Comparison of ENCODE assay signal across 8 cellular contexts in genomic region chr10:102675151-102675886, GRCh38. TPM values are rescaled to one million over a fixed set of nuclear protein-coding genes. Genes with fewer than 3 reads are reported as not detected.
DNase-seq lines count a peak whose midpoint lies in the region; ATAC-seq and TF ChIP-seq lines count a peak whose summit lies in the region.

No MANE protein-coding gene starts in this region.

- no peaks in the 10 kb centered on the region for H3K27me3 ChIP-seq in tibial nerve

- no peak for DNase-seq in activated naive CD4-positive, alpha-beta T cell treated with anti-CD3 and anti-CD28 coated beads, Interleukin-2, amount 50 U/mL, for 72 hours (ENCODE audit: low spot score in 2 of 2)
- no peak for DNase-seq in mesothelial cell of epicardium (ENCODE audit: low spot score in 2 of 2, unreplicated experiment in 2 of 2)
- no peak for DNase-seq in tibial nerve (ENCODE audit: low spot score in 2 of 2)
- DNase-seq in EL = no peak
- DNase-seq in NCI-H524 (lab: John Stamatoyannopoulos, UW) = no peak

- H3K27ac ChIP-seq in angular gyrus (ENCODE audit: low read depth, low read length) (peak overlapping the region; percentile 94), tibial nerve (peak overlapping the region; percentile 55 to 94 (median 81))

- no peak for TF ChIP-seq POLR2A in tibial nerve (IDR thresholded peaks at IDR 0.05)

- no peak for ATAC-seq in activated naive CD4-positive, alpha-beta T cell treated with anti-CD3 and anti-CD28 coated beads, Interleukin-2, amount 50 U/mL, for 72 hours
- no peak for ATAC-seq in HG02840 (IDR thresholded peaks at IDR 0.05; ENCODE audit: low FRiP score, unreplicated experiment)

- H3K9me3 ChIP-seq in tibial nerve = no peaks in the 10 kb centered on the region

- TF ChIP-seq EP300 in tibial nerve (IDR thresholded peaks at IDR 0.05) = no peak

- H3K4me1 Mint-ChIP-seq in activated naive CD4-positive, alpha-beta T cell treated with anti-CD3 and anti-CD28 coated beads, Interleukin-2, amount 50 U/mL, for 24 hours = peaks cover 61% of the 10 kb centered on the region
- H3K4me1 Mint-ChIP-seq in mesothelial cell of epicardium = peaks cover 76% of the 10 kb centered on the region

- H3K36me3 ChIP-seq in tibial nerve = no peaks in the 10 kb centered on the region

- WGBS in tibial nerve, 2 donors = 22 to 30% methylated on average over 10 of the region's 10 CpGs

- H3K36me3 Mint-ChIP-seq in activated naive CD4-positive, alpha-beta T cell treated with anti-CD3 and anti-CD28 coated beads, Interleukin-2, amount 50 U/mL, for 24 hours = no peaks in the 10 kb centered on the region
- H3K36me3 Mint-ChIP-seq in activated naive CD4-positive, alpha-beta T cell treated with anti-CD3 and anti-CD28 coated beads, Interleukin-2, amount 50 U/mL, for 72 hours = no peaks in the 10 kb centered on the region
- H3K36me3 Mint-ChIP-seq in mesothelial cell of epicardium = no peaks in the 10 kb centered on the region

- peak overlapping the region; percentile 76 for H3K27ac Mint-ChIP-seq in activated naive CD4-positive, alpha-beta T cell treated with anti-CD3 and anti-CD28 coated beads, Interleukin-2, amount 50 U/mL, for 24 hours
- H3K27ac Mint-ChIP-seq in activated naive CD4-positive, alpha-beta T cell treated with anti-CD3 and anti-CD28 coated beads, Interleukin-2, amount 50 U/mL, for 72 hours = no peak overlapping the region
- H3K27ac Mint-ChIP-seq in mesothelial cell of epicardium = peak overlapping the region; percentile 96

- TF ChIP-seq CTCF in mesothelial cell of epicardium (IDR thresholded peaks at IDR 0.05; ENCODE audit: unreplicated experiment) = no peak
- TF ChIP-seq CTCF in tibial nerve (IDR thresholded peaks at IDR 0.05) = no peak

- H3K9me3 Mint-ChIP-seq in activated naive CD4-positive, alpha-beta T cell treated with anti-CD3 and anti-CD28 coated beads, Interleukin-2, amount 50 U/mL, for 24 hours = no peaks in the 10 kb centered on the region
- no peaks in the 10 kb centered on the region for H3K9me3 Mint-ChIP-seq in activated naive CD4-positive, alpha-beta T cell treated with anti-CD3 and anti-CD28 coated beads, Interleukin-2, amount 50 U/mL, for 72 hours
- H3K9me3 Mint-ChIP-seq in mesothelial cell of epicardium = no peaks in the 10 kb centered on the region

- H3K27me3 Mint-ChIP-seq in activated naive CD4-positive, alpha-beta T cell treated with anti-CD3 and anti-CD28 coated beads, Interleukin-2, amount 50 U/mL, for 24 hours = no peaks in the 10 kb centered on the region
- no peaks in the 10 kb centered on the region for H3K27me3 Mint-ChIP-seq in mesothelial cell of epicardium (ENCODE audit: low read depth)

- peak overlapping the region; percentile 87 for H3K4me3 Mint-ChIP-seq in activated naive CD4-positive, alpha-beta T cell treated with anti-CD3 and anti-CD28 coated beads, Interleukin-2, amount 50 U/mL, for 24 hours
- H3K4me3 Mint-ChIP-seq in mesothelial cell of epicardium = peak overlapping the region; percentile 36

- H3K4me1 ChIP-seq in tibial nerve = peaks cover 6 to 83% (median 62%) of the 10 kb centered on the region in 4 donors

- no peak overlapping the region for H3K4me3 ChIP-seq in tibial nerve

RNA-seq across cellular contexts. Expression of gene TRIM8, which starts 31.0 kb away (rescaled TPM):
- 10 to 100 TPM; 22.9 to 47.3 TPM for total RNA-seq in activated naive CD4-positive, alpha-beta T cell treated with anti-CD3 and anti-CD28 coated beads, Interleukin-2, amount 50 U/mL, for 72 hours
- 74.3 to 85.3 TPM (median 79.2 TPM) in 3 replicates for total RNA-seq in mesothelial cell of epicardium
- 100 to 1,000 TPM; 156 to 206 (median 157) TPM for total RNA-seq in tibial nerve

RNA-seq across cellular contexts. Expression of gene ARL3, which starts 38.9 kb away (rescaled TPM):
- total RNA-seq in activated naive CD4-positive, alpha-beta T cell treated with anti-CD3 and anti-CD28 coated beads, Interleukin-2, amount 50 U/mL, for 72 hours = 1 to 10 TPM; 5.7 to 6.8 TPM
- total RNA-seq in mesothelial cell of epicardium (13.0 to 13.9 TPM (median 13.7 TPM) in 3 replicates), tibial nerve (10 to 100 TPM; 11.0 to 17.7 (median 13.8) TPM)

RNA-seq across cellular contexts. Expression of gene SFXN2, which starts 39.1 kb away (rescaled TPM):
- total RNA-seq in activated naive CD4-positive, alpha-beta T cell treated with anti-CD3 and anti-CD28 coated beads, Interleukin-2, amount 50 U/mL, for 72 hours = 10 to 100 TPM in 1 of 2 donors, 1 to 10 TPM in 1; 8.3 to 16.5 TPM
- total RNA-seq in mesothelial cell of epicardium (33.3 to 36.8 TPM (median 34.9 TPM) in 3 replicates), tibial nerve (10 to 100 TPM in 3 of 4 donors, 1 to 10 TPM in 1; 7.2 to 26.4 (median 11.3) TPM)

Comparison
In these comparisons a context has a peak if more than half of its experiments do, and no peak if none do; other contexts are left out.
1. H3K27ac Mint-ChIP-seq: peak in activated naive CD4-positive, alpha-beta T cell treated with anti-CD3 and anti-CD28 coated beads, Interleukin-2, amount 50 U/mL, for 24 hours (single experiment) and mesothelial cell of epicardium (single experiment); none in activated naive CD4-positive, alpha-beta T cell treated with anti-CD3 and anti-CD28 coated beads, Interleukin-2, amount 50 U/mL, for 72 hours (0 of 2).